14 cellular contexts compared by ENCODE assay signal in the genomic region with DNA sequence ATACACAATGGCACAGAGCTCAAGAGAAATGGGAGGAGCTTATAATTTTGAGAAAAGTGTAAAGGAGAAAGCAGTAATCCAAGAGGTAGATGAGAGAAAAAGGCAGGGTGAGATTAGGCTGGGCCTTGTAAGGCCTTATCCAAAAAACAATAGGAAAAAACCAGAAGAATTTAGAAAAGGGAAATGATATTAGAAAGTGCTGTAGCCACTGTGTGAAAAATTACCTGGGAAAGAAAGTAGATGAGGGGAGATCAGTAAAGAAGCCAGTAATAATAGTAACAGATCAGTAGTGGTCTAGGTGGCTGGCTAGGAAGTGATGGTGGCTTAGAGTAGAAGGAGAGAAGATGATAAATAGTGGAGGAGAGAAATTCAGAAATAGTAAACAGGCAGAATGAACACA.
DNase-seq lines count a peak whose midpoint lies in the region; ATAC-seq and TF ChIP-seq lines count a peak whose summit lies in the region.
"Had no signal": no experiment of that assay in that cellular context is flagged by ENCODE, and none has a peak within 500 bp of the region (broad histone marks: within the 10 kb centered on the region; RNA-seq: fewer than 3 reads in every experiment).

No MANE protein-coding gene starts in this region.

- peaks cover 5% of the 10 kb centered on the region for H3K79me2 ChIP-seq in mammary epithelial cell (ENCODE audit: insufficient read depth, low read length)
- H3K79me2 ChIP-seq in fibroblast of lung (ENCODE audit: control insufficient read depth, insufficient read depth, low read length) = no peaks in the 10 kb centered on the region
- H3K79me2 ChIP-seq: parathyroid adenoma had no signal

- POLR2A ChIA-PET in activated CD8-positive, alpha-beta T cell treated with anti-CD3 and anti-CD28 coated beads, Interleukin-2, amount 10 ng/mL, durations not matched to agents 7 days and 5 days (lab: Charles Lee) = interaction anchor here (0.8 to 1.7 kb wide), 2 partner anchors 21 to 92 kb away, joined by 3 to 5 read pairs; no protein-coding TSS in a partner anchor

- no peaks in the 10 kb centered on the region for H3K9me3 Mint-ChIP-seq in activated CD8-positive, alpha-beta T cell treated with anti-CD3 and anti-CD28 coated beads, Interleukin-2, amount 10 ng/mL, durations not matched to agents 7 days and 5 days (ENCODE audit: insufficient read depth)
- H3K9me3 Mint-ChIP-seq in stimulated activated naive B cell treated with anti-CD40 and anti-IgM and Interleukin-4, amounts not matched to agents 10 μg/mL and 1 μg/mL and 100 μg/mL, for 72 hours = no peaks in the 10 kb centered on the region
- H3K9me3 Mint-ChIP-seq: WTC11 had no signal

- intact Hi-C loops in mammary epithelial cell (cut with micrococcal nuclease) (loop anchor here (5.0 kb wide), 1 partner anchor 92 kb away; no protein-coding TSS in a partner anchor), breast epithelium (cut with DNase I; ENCODE audit: low total_unique reads) (no loop called here)

- H3K4me3 Mint-ChIP-seq in activated CD8-positive, alpha-beta T cell treated with anti-CD3 and anti-CD28 coated beads, Interleukin-2, amount 10 ng/mL, durations not matched to agents 7 days and 5 days = no peak overlapping the region
- no peak overlapping the region for H3K4me3 Mint-ChIP-seq in stimulated activated naive B cell treated with anti-CD40 and anti-IgM and Interleukin-4, amounts not matched to agents 10 μg/mL and 1 μg/mL and 100 μg/mL, for 72 hours
- H3K4me3 Mint-ChIP-seq: WTC11 had no signal

- H3K4me2 ChIP-seq in mammary epithelial cell (ENCODE audit: insufficient read depth, low read depth, low read length) (peak overlapping the region; percentile 52), fibroblast of lung (ENCODE audit: extremely low read depth, insufficient read depth, low read length) (no peak overlapping the region)

- H3K4me3 ChIP-seq in mammary epithelial cell (replicated peaks in 1 of 3; ENCODE audit: insufficient read depth in 1 of 3, low read depth in 2 of 3, low read length in 3 of 3) (no peak overlapping the region), breast epithelium (no peak overlapping the region), fibroblast of lung (replicated peaks in 1 of 4; ENCODE audit: control extremely low read depth in 1 of 4, insufficient read depth in 1 of 4, low read depth in 3 of 4, low read length in 4 of 4) (no peak overlapping the region)
- no peak overlapping the region for H3K4me3 ChIP-seq in effector memory CD4-positive, alpha-beta T cell (ENCODE audit: insufficient read depth, low read depth, low read length, poor library complexity, severe bottlenecking)

- no peak for TF ChIP-seq POLR2A in breast epithelium (IDR thresholded peaks at IDR 0.05)

- no peak overlapping the region for H3K9ac ChIP-seq in mammary epithelial cell (ENCODE audit: insufficient read depth, low read length)
- no peak overlapping the region for H3K9ac ChIP-seq in fibroblast of lung (ENCODE audit: insufficient read depth, low read length)
- H3K9ac ChIP-seq: parathyroid adenoma had no signal

- no peaks in the 10 kb centered on the region for H4K20me1 ChIP-seq in mammary epithelial cell (ENCODE audit: insufficient read depth, low read length)
- no peaks in the 10 kb centered on the region for H4K20me1 ChIP-seq in fibroblast of lung (ENCODE audit: control insufficient read depth, extremely low read depth, insufficient read depth, low read length)

- no peaks in the 10 kb centered on the region for H3K4me1 Mint-ChIP-seq in activated CD8-positive, alpha-beta T cell treated with anti-CD3 and anti-CD28 coated beads, Interleukin-2, amount 10 ng/mL, durations not matched to agents 7 days and 5 days (ENCODE audit: low read depth)
- H3K4me1 Mint-ChIP-seq in stimulated activated naive B cell treated with anti-CD40 and anti-IgM and Interleukin-4, amounts not matched to agents 10 μg/mL and 1 μg/mL and 100 μg/mL, for 72 hours = peaks cover 5 to 7% of the 10 kb centered on the region in 2 donors
- H3K4me1 Mint-ChIP-seq: WTC11 had no signal

- no peak for ATAC-seq in activated CD8-positive, alpha-beta T cell treated with anti-CD3 and anti-CD28 coated beads, Interleukin-2, amount 10 ng/mL, durations not matched to agents 7 days and 5 days
- no peak for ATAC-seq in stimulated activated naive B cell treated with anti-CD40 and anti-IgM and Interleukin-4, amounts not matched to agents 10 μg/mL and 1 μg/mL and 100 μg/mL, for 72 hours (replicated peaks)
- ATAC-seq in GM19395 (IDR thresholded peaks at IDR 0.05; ENCODE audit: unreplicated experiment) = no peak
- ATAC-seq: left colon, WTC11 had no signal

- H3K36me3 ChIP-seq in mammary epithelial cell (ENCODE audit: insufficient read depth, low read length) = peaks cover 29% of the 10 kb centered on the region
- H3K36me3 ChIP-seq in breast epithelium = peaks cover 8% of the 10 kb centered on the region
- H3K36me3 ChIP-seq in fibroblast of lung (ENCODE audit: control insufficient read depth, insufficient read depth, low read length) = peaks cover 2% of the 10 kb centered on the region
- peaks cover 37% of the 10 kb centered on the region for H3K36me3 ChIP-seq in effector memory CD4-positive, alpha-beta T cell (ENCODE audit: control insufficient read depth, insufficient read depth, low read length)

- no peaks in the 10 kb centered on the region for H3K27me3 Mint-ChIP-seq in activated CD8-positive, alpha-beta T cell treated with anti-CD3 and anti-CD28 coated beads, Interleukin-2, amount 10 ng/mL, durations not matched to agents 7 days and 5 days (ENCODE audit: low read depth)
- H3K27me3 Mint-ChIP-seq in stimulated activated naive B cell treated with anti-CD40 and anti-IgM and Interleukin-4, amounts not matched to agents 10 μg/mL and 1 μg/mL and 100 μg/mL, for 72 hours = no peaks in the 10 kb centered on the region

- peaks cover 59% of the 10 kb centered on the region for H3K36me3 Mint-ChIP-seq in activated CD8-positive, alpha-beta T cell treated with anti-CD3 and anti-CD28 coated beads, Interleukin-2, amount 10 ng/mL, durations not matched to agents 7 days and 5 days (ENCODE audit: low read depth)
- peaks cover 29 to 59% of the 10 kb centered on the region in 2 donors for H3K36me3 Mint-ChIP-seq in stimulated activated naive B cell treated with anti-CD40 and anti-IgM and Interleukin-4, amounts not matched to agents 10 μg/mL and 1 μg/mL and 100 μg/mL, for 72 hours

- CTCF ChIA-PET in mammary epithelial cell (lab: Charles Lee; ENCODE audit: low non-redundant PET) = interaction anchor here (0.6 kb wide), 1 partner anchor 200 kb away, joined by 8 read pairs; no protein-coding TSS in a partner anchor
- CTCF ChIA-PET in activated CD8-positive, alpha-beta T cell treated with anti-CD3 and anti-CD28 coated beads, Interleukin-2, amount 10 ng/mL, durations not matched to agents 7 days and 5 days (lab: Charles Lee) = interaction anchor here (1.0 to 1.1 kb wide), 2 partner anchors 10 to 108 kb away, joined by 3 to 4 read pairs; no protein-coding TSS in a partner anchor

- no TSS peak for BruUV-seq in mammary epithelial cell (replicated peaks; lab: Mats Ljungman, UMichigan)

- peak overlapping the region; percentile 59 for H3K27ac ChIP-seq in mammary epithelial cell (ENCODE audit: insufficient read depth, low read depth, low read length)
- H3K27ac ChIP-seq in breast epithelium = no peak overlapping the region
- peak overlapping the region; percentile 69 for H3K27ac ChIP-seq in fibroblast of lung (ENCODE audit: insufficient read depth, low read length)
- no peak overlapping the region for H3K27ac ChIP-seq in effector memory CD4-positive, alpha-beta T cell (ENCODE audit: insufficient read depth, low read length, poor library complexity, severe bottlenecking)
- H3K27ac ChIP-seq: foreskin keratinocyte, parathyroid adenoma had no signal

- TF ChIP-seq CTCF in mammary epithelial cell (conservative IDR thresholded peaks at IDR 0.05 in 1 of 2, IDR thresholded peaks at IDR 0.05 in 1 of 2; ENCODE audit: extremely low read depth in 1 of 2, insufficient read depth in 1 of 2, low read depth in 1 of 2, low read length in 2 of 2) (no peak), breast epithelium (IDR thresholded peaks at IDR 0.05) (no peak), fibroblast of lung (conservative IDR thresholded peaks at IDR 0.05 in 1 of 2, IDR thresholded peaks at IDR 0.05 in 1 of 2; ENCODE audit: low read depth in 1 of 2, low read length in 2 of 2) (no peak)

- H3K27me3 ChIP-seq in mammary epithelial cell (ENCODE audit: insufficient read depth, low read length) (no peaks in the 10 kb centered on the region), breast epithelium (no peaks in the 10 kb centered on the region), fibroblast of lung (ENCODE audit: control insufficient read depth, insufficient read depth, low read length) (no peaks in the 10 kb centered on the region)
- H3K27me3 ChIP-seq in effector memory CD4-positive, alpha-beta T cell (replicated peaks; ENCODE audit: control insufficient read depth, insufficient read depth, low read length, poor library complexity, severe bottlenecking) = no peaks in the 10 kb centered on the region
- H3K27me3 ChIP-seq: foreskin keratinocyte had no signal

- in situ Hi-C loops in mammary epithelial cell (cut with MboI; ENCODE audit: low sequenced_read_pairs in 2 of 2) = no loop called here

- dilution Hi-C loops in mammary epithelial cell (cut with HindIII; ENCODE audit: low sequenced_read_pairs) = no loop called here

- H3K4me1 ChIP-seq in mammary epithelial cell (ENCODE audit: insufficient read depth, low read length) = peaks cover 15% of the 10 kb centered on the region
- no peaks in the 10 kb centered on the region for H3K4me1 ChIP-seq in breast epithelium
- H3K4me1 ChIP-seq in fibroblast of lung (ENCODE audit: control insufficient read depth, extremely low read depth, insufficient read depth, low read length) = no peaks in the 10 kb centered on the region
- no peaks in the 10 kb centered on the region for H3K4me1 ChIP-seq in effector memory CD4-positive, alpha-beta T cell (ENCODE audit: control insufficient read depth, insufficient read depth, low read length, poor library complexity, severe bottlenecking)
- H3K4me1 ChIP-seq: parathyroid adenoma had no signal

- H2AFZ ChIP-seq in mammary epithelial cell (ENCODE audit: low read depth, low read length) = peak overlapping the region; percentile 21
- H2AFZ ChIP-seq in fibroblast of lung (ENCODE audit: low read length) = no peak overlapping the region
- H2AFZ ChIP-seq: parathyroid adenoma had no signal

- DNase-seq in mammary epithelial cell = no peak
- no peak for DNase-seq in breast epithelium (ENCODE audit: low spot score in 2 of 2)
- DNase-seq in activated CD8-positive, alpha-beta T cell treated with anti-CD3 and anti-CD28 coated beads, Interleukin-2, amount 10 ng/mL, durations not matched to agents 7 days and 5 days = no peak
- DNase-seq in fibroblast of lung (ENCODE audit: low read depth in 2 of 2) = no peak
- no peak for DNase-seq in stimulated activated naive B cell treated with anti-CD40 and anti-IgM and Interleukin-4, amounts not matched to agents 10 μg/mL and 1 μg/mL and 100 μg/mL, for 72 hours
- no peak for DNase-seq in globus pallidus (ENCODE audit: low spot score)
- DNase-seq in effector memory CD4-positive, alpha-beta T cell = no peak
- DNase-seq: left colon; NCI-H345; stimulated activated CD4-positive, alpha-beta T cell treated with anti-CD3 and anti-CD28 coated beads, Interleukin-2, amount 100 ng/mL, for 48 hours had no signal

- H3K9me3 ChIP-seq in mammary epithelial cell (replicated peaks; ENCODE audit: insufficient read depth, low read length) = no peaks in the 10 kb centered on the region
- no peaks in the 10 kb centered on the region for H3K9me3 ChIP-seq in breast epithelium
- no peaks in the 10 kb centered on the region for H3K9me3 ChIP-seq in fibroblast of lung (ENCODE audit: control insufficient read depth, insufficient read depth, low read depth, low read length)
- no peaks in the 10 kb centered on the region for H3K9me3 ChIP-seq in effector memory CD4-positive, alpha-beta T cell (ENCODE audit: control insufficient read depth, low read length)

- peak overlapping the region; percentile 1 for H3K27ac Mint-ChIP-seq in activated CD8-positive, alpha-beta T cell treated with anti-CD3 and anti-CD28 coated beads, Interleukin-2, amount 10 ng/mL, durations not matched to agents 7 days and 5 days
- H3K27ac Mint-ChIP-seq in stimulated activated naive B cell treated with anti-CD40 and anti-IgM and Interleukin-4, amounts not matched to agents 10 μg/mL and 1 μg/mL and 100 μg/mL, for 72 hours = peak overlapping the region; percentile 26
- H3K27ac Mint-ChIP-seq: WTC11 had no signal

Comparison
In these comparisons a context has a peak if more than half of its experiments do, and no peak if none do; other contexts are left out.
1. H3K27ac ChIP-seq: peak in mammary epithelial cell (single experiment) and fibroblast of lung (single experiment); none in breast epithelium (0 of 2) and effector memory CD4-positive, alpha-beta T cell (single experiment).